In genomic region chr13:104461049-104461448, GRCh38 we compare ENCODE assay signal across 17 cellular contexts.
"Had no signal": no experiment of that assay in that cellular context is flagged by ENCODE, and none has a peak within 500 bp of the region (broad histone marks: within the 10 kb centered on the region; RNA-seq: fewer than 3 reads in every experiment).

No MANE protein-coding gene starts in this region.

- H3K27me3 ChIP-seq: colonic mucosa, foreskin keratinocyte, right atrium auricular region, sigmoid colon, stomach, transverse colon had no signal

- H3K4me3 ChIP-seq: colonic mucosa, right atrium auricular region, sigmoid colon, skin epidermis, stomach, thoracic aorta, transverse colon had no signal

- H3K9me3 Mint-ChIP-seq: nephron progenitor cell had no signal

- H3K27me3 Mint-ChIP-seq: naive thymus-derived CD4-positive, alpha-beta T cell had no signal

- DNase-seq: cerebellar nuclear complex; colonic mucosa; erythroblast; foreskin keratinocyte; naive thymus-derived CD4-positive, alpha-beta T cell; nephron progenitor cell; posterior cingulate gyrus; sigmoid colon; stimulated activated CD4-positive, alpha-beta T cell treated with anti-CD3 and anti-CD28 coated beads, Interleukin-12 subunit alpha, Interleukin-12 subunit beta, amount 100 ng/mL, for 4 hours; stimulated activated naive CD4-positive, alpha-beta T cell; stomach; substantia nigra; transverse colon had no signal

- H3K9me3 ChIP-seq: colonic mucosa, right atrium auricular region, sigmoid colon, stomach, thoracic aorta, transverse colon had no signal

- H3K4me1 Mint-ChIP-seq: naive thymus-derived CD4-positive, alpha-beta T cell; nephron progenitor cell had no signal

- H3K36me3 Mint-ChIP-seq: naive thymus-derived CD4-positive, alpha-beta T cell had no signal

- H3K27ac ChIP-seq: colonic mucosa, foreskin keratinocyte, right atrium auricular region, sigmoid colon, skin epidermis, stomach, thoracic aorta, transverse colon had no signal

- H3K4me1 ChIP-seq: colonic mucosa, foreskin keratinocyte, right atrium auricular region, sigmoid colon, stomach, transverse colon had no signal

- ATAC-seq: foreskin keratinocyte; naive thymus-derived CD4-positive, alpha-beta T cell had no signal

- H3K36me3 ChIP-seq: colonic mucosa, right atrium auricular region, sigmoid colon, stomach, thoracic aorta, transverse colon had no signal

- H3K27ac Mint-ChIP-seq: naive thymus-derived CD4-positive, alpha-beta T cell; nephron progenitor cell had no signal

- H3K4me3 Mint-ChIP-seq: naive thymus-derived CD4-positive, alpha-beta T cell; nephron progenitor cell had no signal

- FAIRE-seq: islet of Langerhans had no signal
